ENCODE assay signal across 8 cellular contexts in genomic region chr3:27659279-27660021, GRCh38.
DNase-seq lines count a peak whose midpoint lies in the region; ATAC-seq and TF ChIP-seq lines count a peak whose summit lies in the region.

No MANE protein-coding gene starts in this region.

- H3K4me3 ChIP-seq in DND-41 (ENCODE audit: low read depth in 1 of 2, low read length in 2 of 2) (no peak overlapping the region), hepatocyte (no peak overlapping the region)

- H3K27ac ChIP-seq in DND-41 (ENCODE audit: low read length): no peak overlapping the region
- no peak overlapping the region for H3K27ac ChIP-seq in RWPE1
- no peak overlapping the region for H3K27ac ChIP-seq in hepatocyte

- no peaks in the 10 kb centered on the region for H3K9me3 Mint-ChIP-seq in activated naive CD8-positive, alpha-beta T cell treated with anti-CD3 and anti-CD28 coated beads, Interleukin-2, amount 50 U/mL, for 24 hours

- DNase-seq in DND-41 (peak; percentile 49), RWPE1 (ENCODE audit: low spot score) (peak; percentile 50), hepatocyte (ENCODE audit: low spot score) (peak; percentile 68), SHP77 treated with DMSO at 0.1 percent for 48 hours (lab: John Stamatoyannopoulos, UW) (no peak)
- DNase-seq in activated naive CD8-positive, alpha-beta T cell treated with anti-CD3 and anti-CD28 coated beads, Interleukin-2, amount 50 U/mL, for 24 hours: peak; percentile 49
- peak; percentile 44 for DNase-seq in stimulated activated CD4-positive, alpha-beta T cell treated with anti-CD3 and anti-CD28 coated beads, Interleukin-4, amount 100 ng/mL, for 1 hour

- H3K27me3 ChIP-seq in DND-41 (ENCODE audit: insufficient read depth, low read length, poor library complexity) (no peaks in the 10 kb centered on the region), hepatocyte (no peaks in the 10 kb centered on the region)

- TF ChIP-seq CTCF in DND-41 (IDR thresholded peaks at IDR 0.05; ENCODE audit: borderline replicate concordance, extremely low read depth, low read length, poor library complexity, severe bottlenecking) (peak; percentile 77), RWPE1 (conservative IDR thresholded peaks at IDR 0.05; ENCODE audit: low read depth) (peak; percentile 72), hepatocyte (IDR thresholded peaks at IDR 0.05; ENCODE audit: poor library complexity) (peak; percentile 52)

- H3K9me2 ChIP-seq in hepatocyte (replicated peaks; ENCODE audit: insufficient read depth): no peaks in the 10 kb centered on the region

- peaks cover 1% of the 10 kb centered on the region for H3K27me3 Mint-ChIP-seq in activated naive CD8-positive, alpha-beta T cell treated with anti-CD3 and anti-CD28 coated beads, Interleukin-2, amount 50 U/mL, for 24 hours

- H4K20me1 ChIP-seq in DND-41 (ENCODE audit: insufficient read depth, low read length): no peaks in the 10 kb centered on the region
- H4K20me1 ChIP-seq in hepatocyte (ENCODE audit: insufficient read depth, poor library complexity, severe bottlenecking): no peaks in the 10 kb centered on the region

- no peak overlapping the region for H3K27ac Mint-ChIP-seq in activated naive CD8-positive, alpha-beta T cell treated with anti-CD3 and anti-CD28 coated beads, Interleukin-2, amount 50 U/mL, for 24 hours

- CTCF ChIA-PET in RWPE1 (lab: Yijun Ruan, JAX): interaction anchor here (0.5 to 0.7 kb wide), 3 partner anchors 265 to 430 kb away, joined by 3 to 5 read pairs (median 3); no protein-coding TSS in a partner anchor

- H3K36me3 ChIP-seq in DND-41 (ENCODE audit: insufficient read depth, low read length): no peaks in the 10 kb centered on the region
- H3K36me3 ChIP-seq in hepatocyte (replicated peaks; ENCODE audit: insufficient read depth, low read depth): no peaks in the 10 kb centered on the region

- ATAC-seq in DND-41 (ENCODE audit: insufficient read depth, low read depth) (peak; percentile 77), GM19397 (IDR thresholded peaks at IDR 0.05; ENCODE audit: unreplicated experiment) (peak; percentile 71), HG03457 (IDR thresholded peaks at IDR 0.05; ENCODE audit: unreplicated experiment) (peak; percentile 78)
- ATAC-seq in activated naive CD8-positive, alpha-beta T cell treated with anti-CD3 and anti-CD28 coated beads, Interleukin-2, amount 50 U/mL, for 24 hours: no peak

- 56% methylated on average over 3 of the region's 3 CpGs for WGBS in hepatocyte (ENCODE audit: low lambda C conversion rate, missing lambda C conversion rate)

- no peak overlapping the region for H3K9ac ChIP-seq in DND-41 (ENCODE audit: low read depth, low read length)

- no peak overlapping the region for H3K4me3 Mint-ChIP-seq in activated naive CD8-positive, alpha-beta T cell treated with anti-CD3 and anti-CD28 coated beads, Interleukin-2, amount 50 U/mL, for 24 hours

- H3K36me3 Mint-ChIP-seq in activated naive CD8-positive, alpha-beta T cell treated with anti-CD3 and anti-CD28 coated beads, Interleukin-2, amount 50 U/mL, for 24 hours (ENCODE audit: low read depth): no peaks in the 10 kb centered on the region

- POLR2A ChIA-PET in RWPE1 (lab: Yijun Ruan, JAX; ENCODE audit: low non-redundant PET): no interaction called here

- peaks cover 5% of the 10 kb centered on the region for H3K4me1 Mint-ChIP-seq in activated naive CD8-positive, alpha-beta T cell treated with anti-CD3 and anti-CD28 coated beads, Interleukin-2, amount 50 U/mL, for 24 hours

- no peaks in the 10 kb centered on the region for H3K9me3 ChIP-seq in DND-41 (ENCODE audit: insufficient read depth, low read length, severe bottlenecking)
- H3K9me3 ChIP-seq in hepatocyte (ENCODE audit: low read depth): no peaks in the 10 kb centered on the region

- H2AFZ ChIP-seq in DND-41 (ENCODE audit: low read depth, low read length): peak overlapping the region; percentile 57; the same call in 1 of the 2 replicates
- H2AFZ ChIP-seq in hepatocyte: no peak overlapping the region

- H3K4me1 ChIP-seq in DND-41 (ENCODE audit: insufficient read depth, low read length): no peaks in the 10 kb centered on the region
- no peaks in the 10 kb centered on the region for H3K4me1 ChIP-seq in hepatocyte (ENCODE audit: insufficient read depth)

- no peaks in the 10 kb centered on the region for H3K79me2 ChIP-seq in DND-41 (ENCODE audit: insufficient read depth, low read length)
- H3K79me2 ChIP-seq in hepatocyte: no peaks in the 10 kb centered on the region

- no peak overlapping the region for H3K4me2 ChIP-seq in DND-41 (ENCODE audit: insufficient read depth, low read length)
- no peak overlapping the region for H3K4me2 ChIP-seq in hepatocyte
